35 cellular contexts compared by ENCODE assay signal in the genomic region with DNA sequence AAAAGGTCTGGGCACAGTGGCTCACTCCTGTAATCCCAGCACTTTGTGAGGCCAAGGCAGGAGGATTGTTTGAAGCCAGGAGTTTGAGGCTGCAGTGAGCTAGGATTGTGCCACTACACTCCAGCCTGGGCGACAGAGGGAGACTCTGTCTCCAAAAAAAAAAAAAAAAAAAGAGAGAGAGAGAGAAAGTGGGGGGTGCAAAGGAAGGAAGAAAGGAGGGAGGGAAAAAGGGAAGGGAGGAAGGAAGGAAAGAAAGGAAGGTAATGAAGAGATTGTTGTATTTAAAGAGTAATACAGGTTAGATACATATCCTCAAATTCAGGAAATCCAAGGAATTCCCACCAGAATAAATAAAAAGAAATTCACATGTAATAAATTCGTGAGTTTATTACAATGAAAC.
"Had no signal": no experiment of that assay in that cellular context is flagged by ENCODE, and none has a peak within 500 bp of the region (broad histone marks: within the 10 kb centered on the region; RNA-seq: fewer than 3 reads in every experiment).

No MANE protein-coding gene starts in this region.

- H3K4me3 ChIP-seq: MG63 had no signal

- H3K9me3 ChIP-seq: MG63 had no signal

- DNase-seq: Karpas-422, Kasumi-1, MG63, MM.1S, MV-4-11, NCI-H1092, NCI-H1092 treated with DMSO at 0.1 percent for 48 hours, NCI-H1105, NCI-H1105 treated with DMSO at 0.1 percent for 48 hours, NCI-H1417, NCI-H1417 treated with DMSO at 0.1 percent for 48 hours, NCI-H1436, NCI-H1436 treated with DMSO at 0.1 percent for 48 hours, NCI-H146, NCI-H1694, NCI-H1694 treated with DMSO at 0.1 percent for 48 hours, NCI-H187, NCI-H187 treated with DMSO at 0.1 percent for 48 hours, NCI-H1930, NCI-H2029, NCI-H2081, NCI-H2081 treated with DMSO at 0.1 percent for 48 hours, NCI-H2107, NCI-H2171, NCI-H2171 treated with DMSO at 0.1 percent for 48 hours, NCI-H2227 treated with DMSO at 0.1 percent for 48 hours, NCI-H226, NCI-H345, NCI-H446, NCI-H446 treated with DMSO at 0.1 percent for 48 hours, NCI-H510A, NCI-H510A treated with DMSO at 0.1 percent for 48 hours, NCI-H524, NCI-H524 treated with DMSO at 0.1 percent for 48 hours, NCI-H526 had no signal

- H3K27me3 ChIP-seq: MG63 had no signal

- H3K36me3 ChIP-seq: MG63 had no signal
